ENCODE assay signal across 13 cellular contexts in genomic region chr14:61329478-61330051, GRCh38. TPM values are rescaled to one million over a fixed set of nuclear protein-coding genes. Genes with fewer than 3 reads are reported as not detected.
A peak's percentile ranks its signal among the peaks of the same experiment; 100 is the strongest.
DNase-seq lines count a peak whose midpoint lies in the region; ATAC-seq and FAIRE-seq lines count a peak whose summit lies in the region.
"Had no signal": no experiment of that assay in that cellular context is flagged by ENCODE, and none has a peak within 500 bp of the region (broad histone marks: within the 10 kb centered on the region; RNA-seq: fewer than 3 reads in every experiment).

No MANE protein-coding gene starts in this region.

- H3K9me3 Mint-ChIP-seq in activated naive CD8-positive, alpha-beta T cell (ENCODE audit: low read depth): no peaks in the 10 kb centered on the region

- FAIRE-seq in small intestine (lab: Jason Lieb, UNC): no peak
- FAIRE-seq: A204.1, islet of Langerhans had no signal

- peak overlapping the region; percentile 97 for H3K27ac Mint-ChIP-seq in activated naive CD8-positive, alpha-beta T cell

- no peaks in the 10 kb centered on the region for H3K36me3 ChIP-seq in small intestine (ENCODE audit: control insufficient read depth in 2 of 2, insufficient read depth in 2 of 2, low read length in 2 of 2)
- H3K36me3 ChIP-seq: sigmoid colon had no signal

- no peak overlapping the region for H3K4me3 ChIP-seq in small intestine (ENCODE audit: low read depth in 1 of 2, low read length in 2 of 2)
- H3K4me3 ChIP-seq: sigmoid colon had no signal

- H3K27me3 Mint-ChIP-seq in activated naive CD8-positive, alpha-beta T cell: no peaks in the 10 kb centered on the region

- peak overlapping the region; percentile 88 for H3K4me3 Mint-ChIP-seq in activated naive CD8-positive, alpha-beta T cell

- DNase-seq in SKM-1 treated with dmso at 0.1 percent for 144 hours (lab: John Stamatoyannopoulos, UW; ENCODE audit: unreplicated experiment) (peak; percentile 5), SKM-1 (lab: John Stamatoyannopoulos, UW; ENCODE audit: unreplicated experiment) (no peak), small intestine (no peak), NCI-H187 treated with DMSO at 0.1 percent for 48 hours (lab: John Stamatoyannopoulos, UW) (no peak), epidermal melanocyte (ENCODE audit: insufficient read length, low spot score) (no peak)
- DNase-seq: NCI-H1092 treated with DMSO at 0.1 percent for 48 hours, sigmoid colon had no signal

- H3K27me3 ChIP-seq in small intestine (ENCODE audit: control insufficient read depth in 2 of 2, insufficient read depth in 2 of 2, low read length in 2 of 2): no peaks in the 10 kb centered on the region
- H3K27me3 ChIP-seq: sigmoid colon had no signal

- H3K4me1 Mint-ChIP-seq in activated naive CD8-positive, alpha-beta T cell (ENCODE audit: low read depth): peaks cover 89% of the 10 kb centered on the region

- WGBS in small intestine, 3 donors: 73 to 88% (median 73%) methylated on average over 8 of the region's 8 CpGs

- no peaks in the 10 kb centered on the region for H3K4me1 ChIP-seq in small intestine (ENCODE audit: control insufficient read depth in 2 of 2, insufficient read depth in 1 of 2, low read depth in 1 of 2, low read length in 1 of 2)
- H3K4me1 ChIP-seq: sigmoid colon had no signal

- peaks cover 5% of the 10 kb centered on the region for H3K36me3 Mint-ChIP-seq in activated naive CD8-positive, alpha-beta T cell

- peak; percentile 80 for ATAC-seq in HG03066 (IDR thresholded peaks at IDR 0.05; ENCODE audit: low read depth, unreplicated experiment)
- no peak for ATAC-seq in HG02840 (IDR thresholded peaks at IDR 0.05; ENCODE audit: low FRiP score, unreplicated experiment)

- H3K27ac ChIP-seq in small intestine (ENCODE audit: low read depth in 1 of 2, low read length in 1 of 2): peak overlapping the region; percentile 52 to 61
- H3K27ac ChIP-seq: RWPE1 had no signal

- no peaks in the 10 kb centered on the region for H3K9me3 ChIP-seq in small intestine (ENCODE audit: control insufficient read depth, low read depth)
- H3K9me3 ChIP-seq: sigmoid colon had no signal

RNA-seq across cellular contexts. Expression of gene PRKCH, which starts 8.2 kb away (rescaled TPM):
- polyA plus RNA-seq in small intestine: 10 to 100 TPM; 12.1 to 17.3 (median 13.6) TPM

RNA-seq across cellular contexts. Expression of gene TMEM30B, which starts 48.4 kb away (rescaled TPM):
- 10 to 100 TPM; 21.6 to 33.6 (median 27.5) TPM for polyA plus RNA-seq in small intestine
